In the genomic region with DNA sequence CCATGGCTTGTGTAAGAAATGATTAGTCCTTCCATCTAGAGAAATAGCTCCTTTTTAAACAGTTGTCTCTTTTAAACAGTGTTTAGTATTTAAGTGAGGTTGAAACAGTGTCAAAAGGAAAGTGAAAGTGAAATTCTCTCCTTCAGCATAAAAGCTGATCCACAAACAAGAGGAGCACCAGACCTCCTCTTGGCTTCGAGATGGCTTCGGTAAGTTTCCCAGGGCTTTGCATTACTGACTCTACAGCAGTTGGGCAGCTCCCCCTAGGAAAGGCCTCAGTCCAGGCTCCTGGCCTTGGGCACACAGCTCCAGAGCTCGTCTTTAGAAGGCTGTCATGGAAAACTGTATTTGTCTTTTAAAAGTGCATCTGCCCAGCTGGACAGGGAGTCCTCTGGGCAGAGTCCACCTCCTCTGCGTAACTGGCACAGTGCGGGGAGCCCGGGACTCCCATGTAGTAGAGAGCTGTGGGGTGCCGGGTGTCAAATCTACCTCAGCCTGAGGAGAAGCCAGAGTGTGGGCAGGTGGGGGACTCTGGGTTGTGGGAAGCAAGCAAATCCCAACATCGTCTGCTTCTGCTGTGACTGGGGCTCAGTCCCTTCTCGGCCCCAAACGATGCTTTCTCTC, we compare ENCODE assay signal across 8 cellular contexts. TPM values are rescaled to one million over a fixed set of nuclear protein-coding genes. Genes with fewer than 3 reads are reported as not detected.
DNase-seq lines count a peak whose midpoint lies in the region; ATAC-seq and TF ChIP-seq lines count a peak whose summit lies in the region.

A gene with protein sequence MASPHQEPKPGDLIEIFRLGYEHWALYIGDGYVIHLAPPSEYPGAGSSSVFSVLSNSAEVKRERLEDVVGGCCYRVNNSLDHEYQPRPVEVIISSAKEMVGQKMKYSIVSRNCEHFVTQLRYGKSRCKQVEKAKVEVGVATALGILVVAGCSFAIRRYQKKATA (plus strand): TSS at position 140 of the 624 bp plus-strand sequence. CDS start 61 bp downstream, at position 201.

- H3K36me3 ChIP-seq in MM.1S (replicated peaks; ENCODE audit: insufficient read depth, low read length) (no peaks in the 10 kb centered on the region), osteoblast (ENCODE audit: insufficient read depth, low read length) (no peaks in the 10 kb centered on the region), endodermal cell (ENCODE audit: control insufficient read depth, insufficient read depth, low read length) (no peaks in the 10 kb centered on the region)

- peak within 1 kb of the TSS; percentile 72 for H3K4me3 Mint-ChIP-seq in activated naive CD4-positive, alpha-beta T cell treated with anti-CD3 and anti-CD28 coated beads for 36 hours
- H3K4me3 Mint-ChIP-seq in endodermal cell, result no peak within 1 kb of the TSS

- peak within 1 kb of the TSS; percentile 77 for H2AFZ ChIP-seq in MM.1S (ENCODE audit: low read length)
- peak within 1 kb of the TSS; percentile 96 for H2AFZ ChIP-seq in osteoblast (ENCODE audit: low read length)

- CTCF ChIA-PET in activated naive CD4-positive, alpha-beta T cell treated with anti-CD3 and anti-CD28 coated beads for 36 hours (lab: Charles Lee), result interaction anchor here (0.7 to 2.2 kb wide), 5 partner anchors 15 to 133 kb away, joined by 3 to 9 read pairs (median 6); no protein-coding TSS in a partner anchor

- H3F3A ChIP-seq in MM.1S (ENCODE audit: insufficient read depth, low read length), result peaks cover 30% of the 10 kb centered on the region

- H3K4me2 ChIP-seq in MM.1S (ENCODE audit: low read depth, low read length) (peak within 1 kb of the TSS; percentile 89), osteoblast (ENCODE audit: insufficient read depth, low read length) (peak within 1 kb of the TSS; percentile 74)

- H3K79me2 ChIP-seq in MM.1S (ENCODE audit: low read length) (no peaks in the 10 kb centered on the region), osteoblast (ENCODE audit: insufficient read depth, low read length) (no peaks in the 10 kb centered on the region)

- no peaks in the 10 kb centered on the region for H3K36me3 Mint-ChIP-seq in activated naive CD4-positive, alpha-beta T cell treated with anti-CD3 and anti-CD28 coated beads for 36 hours (ENCODE audit: low read depth)
- H3K36me3 Mint-ChIP-seq in endodermal cell (ENCODE audit: low read depth), result no peaks in the 10 kb centered on the region

- no peaks in the 10 kb centered on the region for H4K20me1 ChIP-seq in MM.1S (ENCODE audit: insufficient read depth, low read length)
- no peaks in the 10 kb centered on the region for H4K20me1 ChIP-seq in osteoblast (ENCODE audit: insufficient read depth, low read length)

- H3K4me1 ChIP-seq in MM.1S (ENCODE audit: low read length), result peaks cover 29% of the 10 kb centered on the region
- H3K4me1 ChIP-seq in osteoblast (ENCODE audit: insufficient read depth, low read length), result peaks cover 18% of the 10 kb centered on the region
- no peaks in the 10 kb centered on the region for H3K4me1 ChIP-seq in endodermal cell (ENCODE audit: control insufficient read depth, insufficient read depth, low read length)

- WGBS in endodermal cell (ENCODE audit: insufficient coverage in 1 of 2, insufficient read length in 1 of 2), 2 experiments, result 91 to 92% methylated on average over 5 to 10 of the region's 10 CpGs

- H3K9me2 ChIP-seq in MM.1S (replicated peaks; ENCODE audit: insufficient read depth, low read length), result no peaks in the 10 kb centered on the region

- peak within 1 kb of the TSS; percentile 69 for H3K27ac Mint-ChIP-seq in activated naive CD4-positive, alpha-beta T cell treated with anti-CD3 and anti-CD28 coated beads for 36 hours
- no peak within 1 kb of the TSS for H3K27ac Mint-ChIP-seq in endodermal cell

- H3K9ac ChIP-seq in MM.1S (ENCODE audit: low read length), result peak within 1 kb of the TSS; percentile 49; the same call in 1 of the 2 replicates
- H3K9ac ChIP-seq in endodermal cell (ENCODE audit: extremely low read depth, low read length, poor library complexity, severe bottlenecking), result no peak within 1 kb of the TSS

- intact Hi-C loops in activated naive CD4-positive, alpha-beta T cell treated with anti-CD3 and anti-CD28 coated beads for 36 hours (cut with micrococcal nuclease), result loop anchor here (1.0 kb wide), 2 partner anchors 17 to 31 kb away; no protein-coding TSS in a partner anchor

- H3K4me3 ChIP-seq in GM08714 (ENCODE audit: low read length), result peak within 1 kb of the TSS; percentile 57; the same call in 1 of the 2 replicates
- H3K4me3 ChIP-seq in MM.1S (ENCODE audit: low read length), result peak within 1 kb of the TSS; percentile 52
- peak within 1 kb of the TSS; percentile 72 for H3K4me3 ChIP-seq in osteoblast (ENCODE audit: insufficient read depth, low read length)
- no peak within 1 kb of the TSS for H3K4me3 ChIP-seq in endodermal cell (ENCODE audit: low read length)

- H3K27ac ChIP-seq in MM.1S (ENCODE audit: low read length), result peak within 1 kb of the TSS; percentile 79; the same call in 1 of the 2 replicates
- H3K27ac ChIP-seq in osteoblast (ENCODE audit: low read depth, low read length), result peak within 1 kb of the TSS; percentile 63
- H3K27ac ChIP-seq in endodermal cell (ENCODE audit: low read depth, low read length), result no peak within 1 kb of the TSS

- TF ChIP-seq CTCF in MM.1S (IDR thresholded peaks at IDR 0.05; ENCODE audit: low read length) (no peak), osteoblast (IDR thresholded peaks at IDR 0.05; ENCODE audit: extremely low read depth, low read depth, low read length) (no peak), endodermal cell (conservative IDR thresholded peaks at IDR 0.05) (no peak)

- peaks cover 76% of the 10 kb centered on the region for H3K4me1 Mint-ChIP-seq in activated naive CD4-positive, alpha-beta T cell treated with anti-CD3 and anti-CD28 coated beads for 36 hours (ENCODE audit: low read depth)
- peaks cover 29% of the 10 kb centered on the region for H3K4me1 Mint-ChIP-seq in endodermal cell

- no peaks in the 10 kb centered on the region for H3K9me3 ChIP-seq in MM.1S (replicated peaks; ENCODE audit: insufficient read depth, low read length)
- no peaks in the 10 kb centered on the region for H3K9me3 ChIP-seq in osteoblast (ENCODE audit: low read depth, low read length)
- H3K9me3 ChIP-seq in endodermal cell (ENCODE audit: control insufficient read depth, low read length), result no peaks in the 10 kb centered on the region

- no peaks in the 10 kb centered on the region for H3K9me3 Mint-ChIP-seq in activated naive CD4-positive, alpha-beta T cell treated with anti-CD3 and anti-CD28 coated beads for 36 hours
- peaks cover 2% of the 10 kb centered on the region for H3K9me3 Mint-ChIP-seq in endodermal cell

- peak; percentile 73 for DNase-seq in MM.1S
- peak; percentile 42 for DNase-seq in activated naive CD4-positive, alpha-beta T cell treated with anti-CD3 and anti-CD28 coated beads for 36 hours
- peak; percentile 18 for DNase-seq in foreskin melanocyte
- DNase-seq in osteoblast (ENCODE audit: insufficient read length, low spot score, missing footprints), result peak; percentile 85
- no peak for DNase-seq in endodermal cell
- DNase-seq in NCI-H146 (lab: John Stamatoyannopoulos, UW), result no peak

- H3K27me3 ChIP-seq in MM.1S (replicated peaks; ENCODE audit: insufficient read depth, low read length) (no peaks in the 10 kb centered on the region), osteoblast (ENCODE audit: insufficient read depth, low read length) (no peaks in the 10 kb centered on the region), endodermal cell (ENCODE audit: control insufficient read depth, insufficient read depth, low read length, poor library complexity, severe bottlenecking) (no peaks in the 10 kb centered on the region)

- no peak for ATAC-seq in GM19455 (IDR thresholded peaks at IDR 0.05; ENCODE audit: unreplicated experiment)

- no peaks in the 10 kb centered on the region for H3K27me3 Mint-ChIP-seq in activated naive CD4-positive, alpha-beta T cell treated with anti-CD3 and anti-CD28 coated beads for 36 hours (ENCODE audit: low read depth)
- H3K27me3 Mint-ChIP-seq in endodermal cell (ENCODE audit: insufficient read depth), result peaks cover 3% of the 10 kb centered on the region

RNA-seq across cellular contexts. Expression of the gene that starts here (rescaled TPM):
- 10 to 100 TPM; 16.1 to 16.6 TPM for total RNA-seq in activated naive CD4-positive, alpha-beta T cell treated with anti-CD3 and anti-CD28 coated beads for 36 hours
- total RNA-seq in osteoblast (18.9 and 26.1 TPM in 2 replicates), endodermal cell (under 1 TPM in 1 of 2 donors, not detected in 1; 0.58 TPM)
- not detected for polyA plus RNA-seq in endodermal cell (2013, experiment 1 of 2)
- polyA plus RNA-seq in endodermal cell (2013, experiment 2 of 2), result not detected

Comparison
In these comparisons a context has a peak if more than half of its experiments do, and no peak if none do; other contexts are left out.
1. RNA of the gene that starts here (total RNA-seq): 18.9 to 26.1 TPM in osteoblast and 16.1 to 16.6 TPM in activated naive CD4-positive, alpha-beta T cell treated with anti-CD3 and anti-CD28 coated beads for 36 hours; 0.58 TPM in endodermal cell; every median in the first group is over 10 times any median in the second.
2. DNase-seq: peak in MM.1S (single experiment), activated naive CD4-positive, alpha-beta T cell treated with anti-CD3 and anti-CD28 coated beads for 36 hours (single experiment), foreskin melanocyte (single experiment) and osteoblast (single experiment); none in endodermal cell (single experiment) and NCI-H146 (single experiment).